Comparison of ENCODE assay signal across 23 cellular contexts in the genomic region with DNA sequence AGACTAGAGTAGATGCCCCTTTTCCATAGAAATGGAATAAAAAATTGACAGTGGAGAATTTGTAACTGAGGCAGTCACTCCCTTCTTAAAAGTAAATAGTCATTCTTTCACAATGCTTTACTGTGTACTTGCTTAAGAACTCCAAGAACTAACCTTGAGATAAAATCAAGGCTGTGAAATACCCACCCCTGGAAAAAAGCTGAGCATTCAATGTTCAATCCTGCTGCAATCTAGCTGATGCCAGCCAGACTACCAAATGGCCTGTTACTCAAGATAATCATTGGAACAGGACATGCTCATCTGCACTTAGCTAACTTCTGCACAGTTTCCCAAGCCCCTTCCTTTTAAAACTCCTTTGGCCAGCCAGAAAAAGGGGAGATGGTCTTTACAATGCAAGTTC.
"Had no signal": no experiment of that assay in that cellular context is flagged by ENCODE, and none has a peak within 500 bp of the region (broad histone marks: within the 10 kb centered on the region; RNA-seq: fewer than 3 reads in every experiment).

No MANE protein-coding gene starts in this region.

- H3K4me1 ChIP-seq: esophagus squamous epithelium, left lung, suprapubic skin, upper lobe of right lung, uterus had no signal

- H3K27ac ChIP-seq: esophagus squamous epithelium, left lung, skin epidermis, suprapubic skin, transverse colon, upper lobe of right lung had no signal

- FAIRE-seq: endometrium, frontal cortex, keratinocyte had no signal

- ATAC-seq: effector memory CD8-positive, alpha-beta T cell; left lung; naive thymus-derived CD4-positive, alpha-beta T cell; sciatic nerve; stimulated activated naive B cell treated with anti-CD40 and anti-IgM and Interleukin-4, amounts not matched to agents 10 μg/mL and 1 μg/mL and 100 μg/mL, for 72 hours; upper lobe of right lung had no signal

- DNase-seq: cerebellar nuclear complex; cortex of kidney; effector memory CD8-positive, alpha-beta T cell; erythroblast; esophagus squamous epithelium; left lung; mesendoderm; midbrain; naive thymus-derived CD4-positive, alpha-beta T cell; nucleus accumbens; posterior cingulate gyrus; stimulated activated CD4-positive, alpha-beta T cell treated with anti-CD3 and anti-CD28 coated beads, Interleukin-15, amount 100 ng/mL, for 24 hours; stimulated activated CD4-positive, alpha-beta T cell treated with anti-CD3 and anti-CD28 coated beads, Interleukin-2, amount 100 ng/mL, for 48 hours; stimulated activated naive B cell treated with anti-CD40 and anti-IgM and Interleukin-4, amounts not matched to agents 10 μg/mL and 1 μg/mL and 100 μg/mL, for 72 hours; transverse colon; upper lobe of right lung; uterus had no signal

- H3K9me3 ChIP-seq: esophagus squamous epithelium, left lung, suprapubic skin, transverse colon, upper lobe of right lung, uterus had no signal

- H3K4me3 ChIP-seq: esophagus squamous epithelium, left lung, skin epidermis, suprapubic skin, transverse colon, upper lobe of right lung, uterus had no signal

- H3K36me3 ChIP-seq: esophagus squamous epithelium, left lung, suprapubic skin, transverse colon, upper lobe of right lung, uterus had no signal

- H3K27me3 ChIP-seq: esophagus squamous epithelium, left lung, suprapubic skin, transverse colon, upper lobe of right lung, uterus had no signal
